In genomic region chr11:64846998-64847666, GRCh38 we compare ENCODE assay signal across 8 cellular contexts. TPM values are rescaled to one million over a fixed set of nuclear protein-coding genes. Genes with fewer than 3 reads are reported as not detected.
A peak's percentile ranks its signal among the peaks of the same experiment; 100 is the strongest.
DNase-seq lines count a peak whose midpoint lies in the region; ATAC-seq, FAIRE-seq and TF ChIP-seq lines count a peak whose summit lies in the region.

No MANE protein-coding gene starts in this region.

- WGBS in HepG2 (ENCODE audit: low lambda C conversion rate) = 21% methylated on average over 6 of the region's 13 CpGs

- peak overlapping the region in 1 of 3 donors; percentile 59 for H3K27ac Mint-ChIP-seq in CD4-positive, CD25-positive, alpha-beta regulatory T cell

- peak overlapping the region; percentile 55 for H3K27ac ChIP-seq in CD4-positive, CD25-positive, alpha-beta regulatory T cell (ENCODE audit: insufficient read depth, low read length, poor library complexity, severe bottlenecking)
- H3K27ac ChIP-seq in colonic mucosa (peak overlapping the region; percentile 1), HepG2 (ENCODE audit: extremely low read length, insufficient read depth, low read length) (no peak overlapping the region)

- intact Hi-C loops in colonic mucosa (cut with DNase I) = loop anchor here (1.0 to 10.0 kb wide), 4 partner anchors 47 to 270 kb away; partner anchors contain the start of genes BATF2, CDCA5, ZFPL1 and ZNHIT2
- intact Hi-C loops in HepG2 (cut with micrococcal nuclease; ENCODE audit: unreplicated experiment) = loop anchor here (1.0 to 10.0 kb wide), 7 partner anchors 38 to 167 kb away; partner anchors contain the start of genes ARL2, ATG2A, BATF2 and MAP4K2

- DNase-seq in CD4-positive, CD25-positive, alpha-beta regulatory T cell = peak; percentile 86 to 88 (median 88)
- DNase-seq in HK-2 (ENCODE audit: unreplicated experiment) = peak; percentile 88
- peak; percentile 92 for DNase-seq in NCI-H748 (lab: John Stamatoyannopoulos, UW; ENCODE audit: unreplicated experiment)
- peak; percentile 93 for DNase-seq in activated CD4-positive, alpha-beta T cell treated with anti-CD3 and anti-CD28 coated beads, Interleukin-2, amount 50 U/mL, for 1 hour
- peak; percentile 98 for DNase-seq in colonic mucosa
- DNase-seq in HepG2 (ENCODE audit: low spot score) = peak; percentile 87
- peak; percentile 94 for DNase-seq in stimulated activated CD4-positive, alpha-beta T cell treated with anti-CD3 and anti-CD28 coated beads, Interleukin-4, amount 100 ng/mL, for 24 hours

- no peak for TF ChIP-seq POLR2A in HepG2 (IDR thresholded peaks at IDR 0.05; ENCODE audit: insufficient read depth in 1 of 2, low read depth in 2 of 2, low read length in 2 of 2)

- peak; percentile 65 to 68 for ATAC-seq in CD4-positive, CD25-positive, alpha-beta regulatory T cell (ENCODE audit: low read depth in 2 of 2)
- ATAC-seq in HepG2 (peak; percentile 68), HG03354 (IDR thresholded peaks at IDR 0.05; ENCODE audit: poor library complexity, severe bottlenecking, unreplicated experiment) (no peak)

- H3K9me3 ChIP-seq in CD4-positive, CD25-positive, alpha-beta regulatory T cell (ENCODE audit: control insufficient read depth in 2 of 2, low read length in 2 of 2) = no peaks in the 10 kb centered on the region
- H3K9me3 ChIP-seq in colonic mucosa (no peaks in the 10 kb centered on the region), HepG2 (ENCODE audit: low read length) (no peaks in the 10 kb centered on the region)

- peak; percentile 98 for TF ChIP-seq RAD21 in HepG2 (CRISPR knock-in tag; IDR thresholded peaks at IDR 0.05)

- no peak overlapping the region for H2AFZ ChIP-seq in HepG2 (ENCODE audit: low read length)

- peaks cover 4% of the 10 kb centered on the region for H3K27me3 Mint-ChIP-seq in CD4-positive, CD25-positive, alpha-beta regulatory T cell

- peaks cover 67% of the 10 kb centered on the region for H3K4me1 ChIP-seq in CD4-positive, CD25-positive, alpha-beta regulatory T cell (ENCODE audit: control insufficient read depth, insufficient read depth, low read length, poor library complexity, severe bottlenecking)
- peaks cover 21% of the 10 kb centered on the region for H3K4me1 ChIP-seq in colonic mucosa
- H3K4me1 ChIP-seq in HepG2 (ENCODE audit: insufficient read depth, low read length) = peaks cover 77% of the 10 kb centered on the region

- peak overlapping the region; percentile 58 for H3K4me2 ChIP-seq in HepG2 (ENCODE audit: low read depth, low read length)

- H3K79me2 ChIP-seq in HepG2 (ENCODE audit: insufficient read depth, low read length) = no peaks in the 10 kb centered on the region

- H3K36me3 ChIP-seq in CD4-positive, CD25-positive, alpha-beta regulatory T cell (ENCODE audit: control insufficient read depth, insufficient read depth, low read length) = no peaks in the 10 kb centered on the region
- H3K36me3 ChIP-seq in colonic mucosa = no peaks in the 10 kb centered on the region
- no peaks in the 10 kb centered on the region for H3K36me3 ChIP-seq in HepG2 (replicated peaks in 1 of 2; ENCODE audit: control insufficient read depth in 1 of 2, insufficient read depth in 2 of 2, low read length in 2 of 2)

- no peaks in the 10 kb centered on the region for H3K9me3 Mint-ChIP-seq in CD4-positive, CD25-positive, alpha-beta regulatory T cell

- FAIRE-seq in HepG2 (lab: Jason Lieb, UNC) = peak; percentile 42

- H3K27me3 ChIP-seq in CD4-positive, CD25-positive, alpha-beta regulatory T cell (ENCODE audit: control insufficient read depth, insufficient read depth, low read length) = no peaks in the 10 kb centered on the region
- no peaks in the 10 kb centered on the region for H3K27me3 ChIP-seq in colonic mucosa
- H3K27me3 ChIP-seq in HepG2 (ENCODE audit: control insufficient read depth in 1 of 2, insufficient read depth in 2 of 2, low read length in 2 of 2) = no peaks in the 10 kb centered on the region; a peak in 1 of 5 replicates

- H3K36me3 Mint-ChIP-seq in CD4-positive, CD25-positive, alpha-beta regulatory T cell = no peaks in the 10 kb centered on the region

- CTCF ChIA-PET in HepG2 (lab: Yijun Ruan, JAX; ENCODE audit: low intra/inter-chr PET ratio, low total read pairs) = interaction anchor here (1.3 to 4.5 kb wide), 6 partner anchors 31 to 166 kb away, joined by 4 to 72 read pairs (median 7); partner anchors contain the start of genes ARL2 and EHD1

- peak; percentile 94 for TF ChIP-seq CTCF in colonic mucosa (IDR thresholded peaks at IDR 0.05)
- peak; percentile 99 for TF ChIP-seq CTCF in HepG2 (CRISPR knock-in tag; IDR thresholded peaks at IDR 0.05)

- peak overlapping the region; percentile 46 to 93 (median 58) for H3K4me3 Mint-ChIP-seq in CD4-positive, CD25-positive, alpha-beta regulatory T cell

- in situ Hi-C loops in HepG2 (cut with HindIII; ENCODE audit: extremely low pct_ligation_motif_present, low pct_unique_long_range_greater_than_20kb) = loop anchor here (5.0 kb wide), 1 partner anchor 45 kb away; no protein-coding TSS in a partner anchor

- H3K9ac ChIP-seq in colonic mucosa (ENCODE audit: low read depth in 2 of 2, low read length in 2 of 2) (peak overlapping the region; percentile 20 to 51), HepG2 (ENCODE audit: insufficient read depth, low read depth, low read length) (no peak overlapping the region)

- TF ChIP-seq EP300 in HepG2 (IDR thresholded peaks at IDR 0.05; ENCODE audit: low read depth in 2 of 2, low read length in 2 of 2) (no peak), HepG2 (CRISPR knock-in tag; IDR thresholded peaks at IDR 0.05; ENCODE audit: borderline replicate concordance) (no peak)

- POLR2A ChIA-PET in HepG2 (lab: Yijun Ruan, JAX) = interaction anchor here (0.6 to 4.7 kb wide), 8 partner anchors 23 to 670 kb away, joined by 3 to 30 read pairs (median 6); partner anchors contain the start of genes BATF2 and EHD1

- H3K4me3 ChIP-seq in CD4-positive, CD25-positive, alpha-beta regulatory T cell (ENCODE audit: low read depth, low read length) = no peak overlapping the region
- H3K4me3 ChIP-seq in colonic mucosa (no peak overlapping the region), HepG2 (replicated peaks in 1 of 3; ENCODE audit: insufficient read depth in 1 of 3, low read depth in 2 of 3, low read length in 3 of 3) (peak overlapping the region in 1 of 3 experiments; percentile 47; a peak in 2 of 6 replicates)

- H3K4me1 Mint-ChIP-seq in CD4-positive, CD25-positive, alpha-beta regulatory T cell = peaks cover 0 to 66% (median 37%) of the 10 kb centered on the region in 4 donors

- no peaks in the 10 kb centered on the region for H4K20me1 ChIP-seq in HepG2 (ENCODE audit: insufficient read depth, low read length)

- no TSS peak for BruUV-seq in HepG2 (replicated peaks; lab: Mats Ljungman, UMichigan)

RNA-seq across cellular contexts. Expression of gene CDC42BPG, which starts 2.7 kb away (rescaled TPM):
- 11.6 TPM for total RNA-seq in CD4-positive, CD25-positive, alpha-beta regulatory T cell
- under 1 TPM in 2 of 4 donors, not detected in 2; 0.11 to 0.13 TPM for polyA plus RNA-seq in CD4-positive, CD25-positive, alpha-beta regulatory T cell
- total RNA-seq in colonic mucosa (10 to 100 TPM; 29.3 to 41.6 TPM), HepG2 (2016; rRNA removed; fragmentation: Illumina TruSeq; extraction: Trizol) (0.77 and 1.4 TPM in 2 replicates)
- 0.10 and 0.35 TPM in 2 replicates for total RNA-seq in HepG2 (2016; cell fraction: cytosol; rRNA removed; fragmentation: Illumina TruSeq; extraction: Trizol; ENCODE audit: low read depth)
- 0.42 and 1.4 TPM in 2 replicates for total RNA-seq in HepG2 (2016; cell fraction: insoluble cytoplasmic fraction; rRNA removed; fragmentation: Illumina TruSeq; extraction: Trizol)
- 0.37 and 0.38 TPM in 2 replicates for total RNA-seq in HepG2 (2016; cell fraction: membrane; rRNA removed; fragmentation: Illumina TruSeq; extraction: Trizol)
- 1.8 and 2.0 TPM in 2 replicates for total RNA-seq in HepG2 (2016; cell fraction: nucleus; rRNA removed; fragmentation: Illumina TruSeq; extraction: Trizol)
- 0.55 and 0.99 TPM in 2 replicates for polyA plus RNA-seq in HepG2 (2011; rRNA removed)
- polyA plus RNA-seq in HepG2 (2011; cell fraction: cytosol; rRNA removed) = 0.34 and 0.54 TPM in 2 replicates
- 6.3 and 7.3 TPM in 2 replicates for polyA plus RNA-seq in HepG2 (2011; cell fraction: nucleus; rRNA removed)
- polyA plus RNA-seq in HepG2 (2012) = 1.2 and 1.3 TPM in 2 replicates
- 0.06 and 0.11 TPM in 2 replicates for polyA plus RNA-seq in HepG2 (2016; cell fraction: cytosol; fragmentation: Illumina TruSeq; extraction: Trizol; ENCODE audit: low read depth)
- 0.63 and 0.75 TPM in 2 replicates for polyA plus RNA-seq in HepG2 (2016; cell fraction: insoluble cytoplasmic fraction; fragmentation: Illumina TruSeq; extraction: Trizol; ENCODE audit: low read depth)
- polyA plus RNA-seq in HepG2 (2016; cell fraction: membrane; fragmentation: Illumina TruSeq; extraction: Trizol; ENCODE audit: low read depth) = 0.24 and 0.70 TPM in 2 replicates
- 4.9 and 5.6 TPM in 2 replicates for polyA plus RNA-seq in HepG2 (2016; cell fraction: nucleus; fragmentation: Illumina TruSeq; extraction: Trizol; ENCODE audit: insufficient read depth, low read depth)
- 1.3 and 2.7 TPM in 2 replicates for polyA minus RNA-seq in HepG2 (2011; rRNA and poly(A)+ RNA removed; ENCODE audit: low replicate concordance)
- polyA minus RNA-seq in HepG2 (2011; cell fraction: cytosol; rRNA and poly(A)+ RNA removed) = 0.59 and 1.6 TPM in 2 replicates
- polyA minus RNA-seq in HepG2 (2011; cell fraction: nucleus; rRNA and poly(A)+ RNA removed) = 1.9 and 4.0 TPM in 2 replicates

RNA-seq across cellular contexts. Expression of gene EHD1, which starts 31.3 kb away (rescaled TPM):
- 201 TPM for total RNA-seq in CD4-positive, CD25-positive, alpha-beta regulatory T cell
- polyA plus RNA-seq in CD4-positive, CD25-positive, alpha-beta regulatory T cell = 100 to 1,000 TPM; 180 to 223 (median 183) TPM
- total RNA-seq in colonic mucosa (10 to 100 TPM; 66.5 to 72.3 TPM), HepG2 (2016; rRNA removed; fragmentation: Illumina TruSeq; extraction: Trizol) (22.0 and 26.6 TPM in 2 replicates)
- total RNA-seq in HepG2 (2016; cell fraction: cytosol; rRNA removed; fragmentation: Illumina TruSeq; extraction: Trizol; ENCODE audit: low read depth) = 8.1 and 9.7 TPM in 2 replicates
- 22.9 and 29.1 TPM in 2 replicates for total RNA-seq in HepG2 (2016; cell fraction: insoluble cytoplasmic fraction; rRNA removed; fragmentation: Illumina TruSeq; extraction: Trizol)
- 11.0 and 11.5 TPM in 2 replicates for total RNA-seq in HepG2 (2016; cell fraction: membrane; rRNA removed; fragmentation: Illumina TruSeq; extraction: Trizol)
- 16.8 and 19.6 TPM in 2 replicates for total RNA-seq in HepG2 (2016; cell fraction: nucleus; rRNA removed; fragmentation: Illumina TruSeq; extraction: Trizol)
- polyA plus RNA-seq in HepG2 (2011; rRNA removed) = 23.6 and 29.4 TPM in 2 replicates
- 20.8 and 31.1 TPM in 2 replicates for polyA plus RNA-seq in HepG2 (2011; cell fraction: cytosol; rRNA removed)
- 42.3 and 43.0 TPM in 2 replicates for polyA plus RNA-seq in HepG2 (2011; cell fraction: nucleus; rRNA removed)
- 18.8 and 23.3 TPM in 2 replicates for polyA plus RNA-seq in HepG2 (2012)
- 3.5 and 3.9 TPM in 2 replicates for polyA plus RNA-seq in HepG2 (2016; cell fraction: cytosol; fragmentation: Illumina TruSeq; extraction: Trizol; ENCODE audit: low read depth)
- polyA plus RNA-seq in HepG2 (2016; cell fraction: insoluble cytoplasmic fraction; fragmentation: Illumina TruSeq; extraction: Trizol; ENCODE audit: low read depth) = 29.0 and 35.3 TPM in 2 replicates
- 7.9 and 9.3 TPM in 2 replicates for polyA plus RNA-seq in HepG2 (2016; cell fraction: membrane; fragmentation: Illumina TruSeq; extraction: Trizol; ENCODE audit: low read depth)
- 33.4 and 34.4 TPM in 2 replicates for polyA plus RNA-seq in HepG2 (2016; cell fraction: nucleus; fragmentation: Illumina TruSeq; extraction: Trizol; ENCODE audit: insufficient read depth, low read depth)
- 63.9 and 78.7 TPM in 2 replicates for polyA minus RNA-seq in HepG2 (2011; rRNA and poly(A)+ RNA removed; ENCODE audit: low replicate concordance)
- polyA minus RNA-seq in HepG2 (2011; cell fraction: cytosol; rRNA and poly(A)+ RNA removed) = 21.2 and 28.0 TPM in 2 replicates
- 15.5 and 22.1 TPM in 2 replicates for polyA minus RNA-seq in HepG2 (2011; cell fraction: nucleus; rRNA and poly(A)+ RNA removed)

RNA-seq across cellular contexts. Expression of gene MEN1, which starts 36.8 kb away (rescaled TPM):
- total RNA-seq in CD4-positive, CD25-positive, alpha-beta regulatory T cell = 31.3 TPM
- polyA plus RNA-seq in CD4-positive, CD25-positive, alpha-beta regulatory T cell = 10 to 100 TPM; 20.9 to 26.1 (median 24.5) TPM
- total RNA-seq in colonic mucosa = 10 to 100 TPM; 21.1 to 45.5 TPM
- 15.3 and 20.5 TPM in 2 replicates for total RNA-seq in HepG2 (2016; rRNA removed; fragmentation: Illumina TruSeq; extraction: Trizol)
- 3.8 and 4.3 TPM in 2 replicates for total RNA-seq in HepG2 (2016; cell fraction: cytosol; rRNA removed; fragmentation: Illumina TruSeq; extraction: Trizol; ENCODE audit: low read depth)
- 11.7 and 21.5 TPM in 2 replicates for total RNA-seq in HepG2 (2016; cell fraction: insoluble cytoplasmic fraction; rRNA removed; fragmentation: Illumina TruSeq; extraction: Trizol)
- total RNA-seq in HepG2 (2016; cell fraction: membrane; rRNA removed; fragmentation: Illumina TruSeq; extraction: Trizol) = 9.8 and 11.2 TPM in 2 replicates
- total RNA-seq in HepG2 (2016; cell fraction: nucleus; rRNA removed; fragmentation: Illumina TruSeq; extraction: Trizol) = 16.8 and 17.9 TPM in 2 replicates
- 27.3 and 30.9 TPM in 2 replicates for polyA plus RNA-seq in HepG2 (2011; rRNA removed)
- polyA plus RNA-seq in HepG2 (2011; cell fraction: cytosol; rRNA removed) = 11.1 and 16.7 TPM in 2 replicates
- polyA plus RNA-seq in HepG2 (2011; cell fraction: nucleus; rRNA removed) = 97.2 and 109 TPM in 2 replicates
- 19.6 and 26.4 TPM in 2 replicates for polyA plus RNA-seq in HepG2 (2012)
- 5.0 and 5.9 TPM in 2 replicates for polyA plus RNA-seq in HepG2 (2016; cell fraction: cytosol; fragmentation: Illumina TruSeq; extraction: Trizol; ENCODE audit: low read depth)
- polyA plus RNA-seq in HepG2 (2016; cell fraction: insoluble cytoplasmic fraction; fragmentation: Illumina TruSeq; extraction: Trizol; ENCODE audit: low read depth) = 24.4 and 31.0 TPM in 2 replicates
- polyA plus RNA-seq in HepG2 (2016; cell fraction: membrane; fragmentation: Illumina TruSeq; extraction: Trizol; ENCODE audit: low read depth) = 13.6 and 15.0 TPM in 2 replicates
- polyA plus RNA-seq in HepG2 (2016; cell fraction: nucleus; fragmentation: Illumina TruSeq; extraction: Trizol; ENCODE audit: insufficient read depth, low read depth) = 70.2 and 70.8 TPM in 2 replicates
- polyA minus RNA-seq in HepG2 (2011; rRNA and poly(A)+ RNA removed; ENCODE audit: low replicate concordance) = 38.1 and 40.7 TPM in 2 replicates
- 14.8 and 15.4 TPM in 2 replicates for polyA minus RNA-seq in HepG2 (2011; cell fraction: cytosol; rRNA and poly(A)+ RNA removed)
- 11.1 and 15.7 TPM in 2 replicates for polyA minus RNA-seq in HepG2 (2011; cell fraction: nucleus; rRNA and poly(A)+ RNA removed)

RNA-seq across cellular contexts. Expression of gene MAP4K2, which starts 44.1 kb away (rescaled TPM):
- 85.0 TPM for total RNA-seq in CD4-positive, CD25-positive, alpha-beta regulatory T cell
- 10 to 100 TPM; 31.5 to 39.5 (median 34.8) TPM for polyA plus RNA-seq in CD4-positive, CD25-positive, alpha-beta regulatory T cell
- total RNA-seq in colonic mucosa (10 to 100 TPM in 1 of 2 donors, 1 to 10 TPM in 1; 9.2 to 13.3 TPM), HepG2 (2016; rRNA removed; fragmentation: Illumina TruSeq; extraction: Trizol) (7.8 and 8.3 TPM in 2 replicates)
- 3.5 and 4.1 TPM in 2 replicates for total RNA-seq in HepG2 (2016; cell fraction: cytosol; rRNA removed; fragmentation: Illumina TruSeq; extraction: Trizol; ENCODE audit: low read depth)
- 4.8 and 7.6 TPM in 2 replicates for total RNA-seq in HepG2 (2016; cell fraction: insoluble cytoplasmic fraction; rRNA removed; fragmentation: Illumina TruSeq; extraction: Trizol)
- 10.9 and 11.1 TPM in 2 replicates for total RNA-seq in HepG2 (2016; cell fraction: membrane; rRNA removed; fragmentation: Illumina TruSeq; extraction: Trizol)
- total RNA-seq in HepG2 (2016; cell fraction: nucleus; rRNA removed; fragmentation: Illumina TruSeq; extraction: Trizol) = 6.7 and 7.4 TPM in 2 replicates
- polyA plus RNA-seq in HepG2 (2011; rRNA removed) = 15.5 and 17.6 TPM in 2 replicates
- polyA plus RNA-seq in HepG2 (2011; cell fraction: cytosol; rRNA removed) = 7.7 and 11.1 TPM in 2 replicates
- polyA plus RNA-seq in HepG2 (2011; cell fraction: nucleus; rRNA removed) = 71.3 and 101 TPM in 2 replicates
- 8.7 and 10.1 TPM in 2 replicates for polyA plus RNA-seq in HepG2 (2012)
- polyA plus RNA-seq in HepG2 (2016; cell fraction: cytosol; fragmentation: Illumina TruSeq; extraction: Trizol; ENCODE audit: low read depth) = 5.1 and 6.2 TPM in 2 replicates
- polyA plus RNA-seq in HepG2 (2016; cell fraction: insoluble cytoplasmic fraction; fragmentation: Illumina TruSeq; extraction: Trizol; ENCODE audit: low read depth) = 7.8 and 9.1 TPM in 2 replicates
- polyA plus RNA-seq in HepG2 (2016; cell fraction: membrane; fragmentation: Illumina TruSeq; extraction: Trizol; ENCODE audit: low read depth) = 9.5 and 11.8 TPM in 2 replicates
- polyA plus RNA-seq in HepG2 (2016; cell fraction: nucleus; fragmentation: Illumina TruSeq; extraction: Trizol; ENCODE audit: insufficient read depth, low read depth) = 20.0 and 20.1 TPM in 2 replicates
- 25.9 and 40.8 TPM in 2 replicates for polyA minus RNA-seq in HepG2 (2011; rRNA and poly(A)+ RNA removed; ENCODE audit: low replicate concordance)
- polyA minus RNA-seq in HepG2 (2011; cell fraction: cytosol; rRNA and poly(A)+ RNA removed) = 4.3 and 6.6 TPM in 2 replicates
- 8.7 and 10.9 TPM in 2 replicates for polyA minus RNA-seq in HepG2 (2011; cell fraction: nucleus; rRNA and poly(A)+ RNA removed)
